12 cellular contexts compared by ENCODE assay signal in genomic region chr20:63085087-63085861, GRCh38.
DNase-seq lines count a peak whose midpoint lies in the region; ATAC-seq and TF ChIP-seq lines count a peak whose summit lies in the region.
"Had no signal": no experiment of that assay in that cellular context is flagged by ENCODE, and none has a peak within 500 bp of the region (broad histone marks: within the 10 kb centered on the region; RNA-seq: fewer than 3 reads in every experiment).

No MANE protein-coding gene starts in this region.

- no peak overlapping the region for H3K27ac ChIP-seq in mammary epithelial cell (ENCODE audit: insufficient read depth, low read depth, low read length)
- H3K27ac ChIP-seq: prostate gland had no signal

- H3K27me3 Mint-ChIP-seq in activated CD4-positive, alpha-beta T cell treated with anti-CD3 and anti-CD28 coated beads for 36 hours, result peaks cover 17% of the 10 kb centered on the region

- no peaks in the 10 kb centered on the region for H3K79me2 ChIP-seq in mammary epithelial cell (ENCODE audit: insufficient read depth, low read length)

- H3K4me1 Mint-ChIP-seq in activated CD4-positive, alpha-beta T cell treated with anti-CD3 and anti-CD28 coated beads for 36 hours, result no peaks in the 10 kb centered on the region

- dilution Hi-C loops in mammary epithelial cell (cut with HindIII; ENCODE audit: low sequenced_read_pairs), result no loop called here

- ATAC-seq in activated CD4-positive, alpha-beta T cell treated with anti-CD3 and anti-CD28 coated beads for 36 hours, result no peak
- no peak for ATAC-seq in HG02678 (IDR thresholded peaks at IDR 0.05; ENCODE audit: unreplicated experiment)
- ATAC-seq in GM19452 (IDR thresholded peaks at IDR 0.05; ENCODE audit: unreplicated experiment), result no peak

- no peaks in the 10 kb centered on the region for H3K36me3 Mint-ChIP-seq in activated CD4-positive, alpha-beta T cell treated with anti-CD3 and anti-CD28 coated beads for 36 hours (ENCODE audit: low read depth)

- no peak overlapping the region for H2AFZ ChIP-seq in mammary epithelial cell (ENCODE audit: low read depth, low read length)

- H3K4me3 Mint-ChIP-seq in activated CD4-positive, alpha-beta T cell treated with anti-CD3 and anti-CD28 coated beads for 36 hours, result no peak overlapping the region

- no TSS peak for BruUV-seq in mammary epithelial cell (replicated peaks; lab: Mats Ljungman, UMichigan)

- POLR2A ChIA-PET in activated CD4-positive, alpha-beta T cell treated with anti-CD3 and anti-CD28 coated beads for 36 hours (lab: Charles Lee), result no interaction called here

- no peaks in the 10 kb centered on the region for H3K27me3 ChIP-seq in mammary epithelial cell (ENCODE audit: insufficient read depth, low read length)

- H3K4me3 ChIP-seq in mammary epithelial cell (replicated peaks in 1 of 3; ENCODE audit: insufficient read depth in 1 of 3, low read depth in 2 of 3, low read length in 3 of 3), result no peak overlapping the region
- H3K4me3 ChIP-seq: prostate gland had no signal

- H3K9ac ChIP-seq in mammary epithelial cell (ENCODE audit: insufficient read depth, low read length), result no peak overlapping the region

- intact Hi-C loops in activated CD4-positive, alpha-beta T cell treated with anti-CD3 and anti-CD28 coated beads for 36 hours (cut with DNase I, micrococcal nuclease), result no loop called here
- intact Hi-C loops in cardiac septum (cut with DNase I) (no loop called here), posterior vena cava (cut with DNase I) (no loop called here), mammary epithelial cell (cut with micrococcal nuclease) (no loop called here)

- H3K4me2 ChIP-seq in mammary epithelial cell (ENCODE audit: insufficient read depth, low read depth, low read length), result no peak overlapping the region

- H3K4me1 ChIP-seq in mammary epithelial cell (ENCODE audit: insufficient read depth, low read length), result no peaks in the 10 kb centered on the region
- H3K4me1 ChIP-seq: prostate gland had no signal

- H4K20me1 ChIP-seq in mammary epithelial cell (ENCODE audit: insufficient read depth, low read length), result peaks cover 3% of the 10 kb centered on the region

- WGBS in mammary epithelial cell (ENCODE audit: low coverage, missing lambda C conversion rate), result 65% methylated on average over 35 of the region's 36 CpGs

- no peak for TF ChIP-seq CTCF in mammary epithelial cell (conservative IDR thresholded peaks at IDR 0.05 in 1 of 2, IDR thresholded peaks at IDR 0.05 in 1 of 2; ENCODE audit: extremely low read depth in 1 of 2, insufficient read depth in 1 of 2, low read depth in 1 of 2, low read length in 2 of 2)

- H3K9me3 ChIP-seq in mammary epithelial cell (replicated peaks; ENCODE audit: insufficient read depth, low read length), result no peaks in the 10 kb centered on the region
- H3K9me3 ChIP-seq: prostate gland had no signal

- H3K27ac Mint-ChIP-seq in activated CD4-positive, alpha-beta T cell treated with anti-CD3 and anti-CD28 coated beads for 36 hours, result no peak overlapping the region

- H3K9me3 Mint-ChIP-seq in activated CD4-positive, alpha-beta T cell treated with anti-CD3 and anti-CD28 coated beads for 36 hours (ENCODE audit: low read depth), result no peaks in the 10 kb centered on the region

- no peaks in the 10 kb centered on the region for H3K36me3 ChIP-seq in mammary epithelial cell (ENCODE audit: insufficient read depth, low read length)
- H3K36me3 ChIP-seq: prostate gland had no signal

- in situ Hi-C loops in mammary epithelial cell (cut with MboI; ENCODE audit: low sequenced_read_pairs in 2 of 2), result no loop called here

- peak; percentile 7 for DNase-seq in activated CD4-positive, alpha-beta T cell treated with anti-CD3 and anti-CD28 coated beads for 36 hours
- DNase-seq in activated CD4-positive, alpha-beta T cell treated with anti-CD3 and anti-CD28 coated beads for 4 hours, result no peak
- DNase-seq in HT-29 (ENCODE audit: low spot score), result peak; percentile 19
- peak; percentile 74 for DNase-seq in cardiac septum (ENCODE audit: low spot score)
- DNase-seq in posterior vena cava (ENCODE audit: low spot score), result peak; percentile 59
- DNase-seq in mammary epithelial cell, result no peak
- DNase-seq: amygdala, NCI-H187 treated with DMSO at 0.1 percent for 48 hours, NCI-H69 had no signal

- CTCF ChIA-PET in activated CD4-positive, alpha-beta T cell treated with anti-CD3 and anti-CD28 coated beads for 36 hours (lab: Charles Lee), result interaction anchor here (0.6 kb wide), 1 partner anchor 150 kb away, joined by 3 read pairs; no protein-coding TSS in a partner anchor
- CTCF ChIA-PET in mammary epithelial cell (lab: Charles Lee; ENCODE audit: low non-redundant PET), result no interaction called here

Comparison
In these comparisons a context has a peak if more than half of its experiments do, and no peak if none do; other contexts are left out.
1. DNase-seq: peak in activated CD4-positive, alpha-beta T cell treated with anti-CD3 and anti-CD28 coated beads for 36 hours (single experiment), HT-29 (single experiment), cardiac septum (single experiment) and posterior vena cava (single experiment); none in activated CD4-positive, alpha-beta T cell treated with anti-CD3 and anti-CD28 coated beads for 4 hours (0 of 2) and mammary epithelial cell (single experiment).